ENCODE assay signal across 12 cellular contexts in the genomic region with DNA sequence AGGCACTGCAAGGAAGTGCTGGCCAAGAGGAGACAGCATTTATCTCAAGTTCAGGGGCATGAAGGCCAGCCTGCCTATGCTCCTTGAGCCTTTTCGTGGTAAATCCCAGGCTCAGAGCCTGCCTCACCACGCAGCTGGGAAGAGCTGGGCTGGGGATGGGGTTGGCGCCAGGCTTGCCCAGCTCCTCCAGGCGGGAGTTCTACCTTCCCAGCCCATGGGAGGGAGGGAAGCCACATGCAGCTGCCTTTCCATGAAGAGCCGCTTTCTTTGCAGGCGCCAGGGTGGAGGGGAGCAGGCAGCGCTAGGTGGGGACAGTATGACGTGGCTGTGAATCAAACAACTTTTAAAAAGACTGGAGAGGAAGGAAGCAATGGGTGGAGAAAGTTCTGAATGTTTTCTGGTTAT. TPM values are rescaled to one million over a fixed set of nuclear protein-coding genes. Genes with fewer than 3 reads are reported as not detected.
DNase-seq lines count a peak whose midpoint lies in the region; ATAC-seq and TF ChIP-seq lines count a peak whose summit lies in the region.
"Had no signal": no experiment of that assay in that cellular context is flagged by ENCODE, and none has a peak within 500 bp of the region (broad histone marks: within the 10 kb centered on the region; RNA-seq: fewer than 3 reads in every experiment).

No MANE protein-coding gene starts in this region.

- no peaks in the 10 kb centered on the region for H3K9me3 ChIP-seq in left ventricle myocardium inferior (replicated peaks)

- H3K27me3 ChIP-seq in left ventricle myocardium inferior (ENCODE audit: low read depth): no peaks in the 10 kb centered on the region

- DNase-seq in ELR (ENCODE audit: low read depth) (peak; percentile 67), amniotic epithelial cell (ENCODE audit: low read depth) (peak; percentile 18), left ventricle myocardium inferior (peak; percentile 62), omental fat pad (ENCODE audit: low spot score) (no peak), HPDE6-E6E7 (ENCODE audit: extremely low spot score) (no peak), cerebellum (ENCODE audit: low spot score) (no peak), NCI-H446 treated with DMSO at 0.1 percent for 48 hours (lab: John Stamatoyannopoulos, UW) (no peak)
- DNase-seq: activated naive CD4-positive, alpha-beta T cell treated with Interleukin-2 at 50 U/mL for 16 hours; CD4-positive, CD25-positive, alpha-beta regulatory T cell; NCI-H1930; T-helper 9 cell had no signal

- ATAC-seq in omental fat pad (ENCODE audit: low FRiP score): peak; percentile 66
- ATAC-seq in GM19452 (IDR thresholded peaks at IDR 0.05; ENCODE audit: unreplicated experiment): no peak

- TF ChIP-seq CTCF in left ventricle myocardium inferior (IDR thresholded peaks at IDR 0.05; ENCODE audit: borderline replicate concordance) (peak; percentile 17), omental fat pad (IDR thresholded peaks at IDR 0.05) (no peak)

- peaks cover 42% of the 10 kb centered on the region for H3K4me1 ChIP-seq in left ventricle myocardium inferior

- intact Hi-C loops in left ventricle myocardium inferior (cut with micrococcal nuclease): no loop called here

- no peaks in the 10 kb centered on the region for H3K36me3 ChIP-seq in left ventricle myocardium inferior

- no peak overlapping the region for H3K4me3 ChIP-seq in left ventricle myocardium inferior

- H3K27ac ChIP-seq in left ventricle myocardium inferior (replicated peaks): peak overlapping the region; percentile 79

RNA-seq across cellular contexts. Expression of gene SIRT5, which starts 19.5 kb away (rescaled TPM):
- 58.0 TPM for total RNA-seq in left ventricle myocardium inferior
- 10 to 100 TPM in 2 of 4 donors, 1 to 10 TPM in 2; 6.0 to 16.9 (median 9.7) TPM for total RNA-seq in omental fat pad
- 18.9 TPM for total RNA-seq in cerebellum

Comparison
In these comparisons a context has a peak if more than half of its experiments do, and no peak if none do; other contexts are left out.
1. DNase-seq: peak in ELR (single experiment), amniotic epithelial cell (single experiment) and left ventricle myocardium inferior (single experiment); none in omental fat pad (single experiment), HPDE6-E6E7 (single experiment), cerebellum (single experiment) and NCI-H446 treated with DMSO at 0.1 percent for 48 hours (single experiment).